ENCODE assay signal across 6 cellular contexts in genomic region chr5:179998485-179998884, GRCh38.
"Had no signal": no experiment of that assay in that cellular context is flagged by ENCODE, and none has a peak within 500 bp of the region (broad histone marks: within the 10 kb centered on the region; RNA-seq: fewer than 3 reads in every experiment).

No MANE protein-coding gene starts in this region.

- ATAC-seq: HepG2 had no signal

- H3K27ac ChIP-seq: HL-60 had no signal

- DNase-seq: IMR-90, KBM-7 had no signal

- FAIRE-seq: HepG2, HTR-8/SVneo had no signal

- H3K27ac Mint-ChIP-seq: IgD-negative memory B cell had no signal

- H3K4me3 Mint-ChIP-seq: IgD-negative memory B cell had no signal

- H3K27me3 Mint-ChIP-seq: IgD-negative memory B cell had no signal
